In the genomic region with DNA sequence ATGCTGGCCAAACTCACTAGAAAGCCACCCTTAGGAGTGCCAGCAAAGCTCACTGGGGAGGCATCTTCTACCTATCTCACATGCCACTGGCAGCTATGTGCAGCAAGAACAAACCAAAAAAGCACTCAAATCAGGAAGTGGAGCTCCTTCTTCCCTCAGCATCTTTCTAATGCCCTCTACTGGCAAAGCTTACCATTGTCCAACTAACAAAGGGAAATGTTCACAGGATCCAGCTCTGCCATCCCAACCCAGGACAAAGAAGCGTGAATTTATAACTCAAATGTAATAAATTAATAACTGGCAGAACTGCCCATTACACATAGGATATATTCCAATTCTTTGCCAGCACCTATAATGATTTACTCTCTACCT, we compare ENCODE assay signal across 8 cellular contexts. TPM values are rescaled to one million over a fixed set of nuclear protein-coding genes. Genes with fewer than 3 reads are reported as not detected.
DNase-seq lines count a peak whose midpoint lies in the region; ATAC-seq and TF ChIP-seq lines count a peak whose summit lies in the region.

No MANE protein-coding gene starts in this region.

- POLR2A ChIA-PET in AG04450 (lab: Yijun Ruan, JAX): no interaction called here

- H3K9me3 ChIP-seq in AG04450 (ENCODE audit: control insufficient read depth, insufficient read depth, low read length): no peaks in the 10 kb centered on the region

- H3K27me3 ChIP-seq in AG04450 (ENCODE audit: control insufficient read depth, insufficient read depth, low read length): no peaks in the 10 kb centered on the region

- no peak overlapping the region for H3K27ac ChIP-seq in AG04450 (ENCODE audit: low read depth, low read length)

- TF ChIP-seq CTCF in AG04450 (IDR thresholded peaks at IDR 0.05; ENCODE audit: low read depth, low read length) (peak; percentile 49), GM12874 (IDR thresholded peaks at IDR 0.05; ENCODE audit: insufficient read depth, low read depth, low read length) (peak; percentile 45)

- ATAC-seq in HG02798 (IDR thresholded peaks at IDR 0.05; ENCODE audit: poor library complexity, unreplicated experiment): peak; percentile 71

- CTCF ChIA-PET in AG04450 (lab: Charles Lee): interaction anchor here (1.0 to 3.7 kb wide), 15 partner anchors 9 to 228 kb away, joined by 3 to 31 read pairs (median 6); a partner anchor contains a TSS

- no peak overlapping the region for H3K4me3 ChIP-seq in AG04450 (ENCODE audit: low read depth, low read length)

- DNase-seq in AG04450 (ENCODE audit: low read depth, low spot score) (no peak), NCI-H82 (lab: John Stamatoyannopoulos, UW) (peak; percentile 68), dermis microvascular lymphatic vessel endothelial cell (ENCODE audit: low read depth in 2 of 2) (peak; percentile 26 to 50), putamen (ENCODE audit: low spot score) (peak; percentile 18), NCI-H1105 treated with DMSO at 0.1 percent for 48 hours (lab: John Stamatoyannopoulos, UW) (no peak)
- no peak for DNase-seq in activated CD8-positive, alpha-beta memory T cell treated with anti-CD3 and anti-CD28 coated beads, Interleukin-2, amount 50 U/mL, for 48 hours

RNA-seq across cellular contexts. Expression of a gene that starts 38.9 kb away (rescaled TPM):
- 7.4 and 11.1 TPM in 2 replicates for polyA plus RNA-seq in AG04450 (2011; rRNA removed)
- polyA minus RNA-seq in AG04450 (2011; rRNA and poly(A)+ RNA removed): 6.0 and 10.9 TPM in 2 replicates
- 25.4 and 40.5 TPM in 2 replicates for total RNA-seq in dermis microvascular lymphatic vessel endothelial cell

RNA-seq across cellular contexts. Expression of a gene that starts 38.9 kb away (rescaled TPM):
- polyA plus RNA-seq in AG04450 (2011; rRNA removed): 63.9 and 86.7 TPM in 2 replicates
- 60.1 and 71.6 TPM in 2 replicates for polyA minus RNA-seq in AG04450 (2011; rRNA and poly(A)+ RNA removed)
- total RNA-seq in dermis microvascular lymphatic vessel endothelial cell: 46.2 and 76.0 TPM in 2 replicates

Comparison
In these comparisons a context has a peak if more than half of its experiments do, and no peak if none do; other contexts are left out.
1. DNase-seq: peak in NCI-H82 (single experiment), dermis microvascular lymphatic vessel endothelial cell (2 of 2) and putamen (single experiment); none in AG04450 (single experiment), activated CD8-positive, alpha-beta memory T cell treated with anti-CD3 and anti-CD28 coated beads, Interleukin-2, amount 50 U/mL, for 48 hours (single experiment) and NCI-H1105 treated with DMSO at 0.1 percent for 48 hours (single experiment).